In the genomic region with DNA sequence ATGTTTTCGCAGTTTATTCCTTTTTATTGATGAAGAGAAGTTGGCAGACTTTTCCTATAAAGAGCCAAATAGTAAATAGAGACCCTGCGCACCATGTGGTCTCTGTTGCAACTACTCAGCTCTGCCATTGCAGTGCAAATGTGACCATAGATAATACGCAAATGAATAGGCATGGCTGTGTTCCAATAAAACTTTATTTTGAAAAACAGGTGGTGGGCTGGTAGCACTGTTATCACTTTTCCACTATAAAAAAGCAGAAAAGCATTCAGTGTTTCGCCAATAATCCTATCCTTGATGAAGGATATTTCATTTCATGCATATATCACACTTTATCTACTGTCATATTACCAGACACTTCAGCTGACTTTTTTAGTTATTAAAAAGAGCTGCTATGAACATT, we compare ENCODE assay signal across 1 cellular context.
A peak's percentile ranks its signal among the peaks of the same experiment; 100 is the strongest.
TF ChIP-seq lines count a peak whose summit lies in the region.

No MANE protein-coding gene starts in this region.

TF ChIP-seq in K562, 482 proteins besides CTCF, POLR2A, EP300 and RAD21 (continued from another document):
- TF ChIP-seq ZBTB40 (IDR thresholded peaks at IDR 0.05) (peak; percentile 80), ZBTB40 (CRISPR knock-in tag; IDR thresholded peaks at IDR 0.05) (no peak)
